17 cellular contexts compared by ENCODE assay signal in genomic region chr3:186886202-186886820, GRCh38. TPM values are rescaled to one million over a fixed set of nuclear protein-coding genes. Genes with fewer than 3 reads are reported as not detected.
"Had no signal": no experiment of that assay in that cellular context is flagged by ENCODE, and none has a peak within 500 bp of the region (broad histone marks: within the 10 kb centered on the region; RNA-seq: fewer than 3 reads in every experiment).

No MANE protein-coding gene starts in this region.

- H3K27me3 Mint-ChIP-seq: activated T-cell treated with anti-CD3 and anti-CD28 coated beads, Interleukin-2, amount 50 U/mL, for 24 hours had no signal

- H3K9me3 Mint-ChIP-seq: activated naive CD8-positive, alpha-beta T cell treated with anti-CD3 and anti-CD28 coated beads, Interleukin-2, amount 10 ng/mL, durations not matched to agents 7 days and 5 days had no signal

- H3K9me3 ChIP-seq: esophagus muscularis mucosa, heart left ventricle, thyroid gland, vagina had no signal

- H2AFZ ChIP-seq: parathyroid adenoma had no signal

- H3K4me3 ChIP-seq: dorsolateral prefrontal cortex, esophagus muscularis mucosa, heart left ventricle, skin epidermis, thyroid gland, vagina had no signal

- H3K4me1 ChIP-seq: esophagus muscularis mucosa, thyroid gland, vagina had no signal

- DNase-seq: activated naive CD8-positive, alpha-beta T cell treated with anti-CD3 and anti-CD28 coated beads, Interleukin-2, amount 10 ng/mL, durations not matched to agents 7 days and 5 days; activated T-cell treated with anti-CD3 and anti-CD28 coated beads, Interleukin-2, amount 50 U/mL, for 24 hours; aorta; dorsolateral prefrontal cortex; heart left ventricle; left ventricle myocardium superior; mesenchymal stem cell; T-helper 1 cell; thyroid gland had no signal

- ATAC-seq: heart left ventricle, left ventricle myocardium superior had no signal

- H3K36me3 ChIP-seq: esophagus muscularis mucosa, heart left ventricle, thyroid gland, vagina had no signal

- H3K27me3 ChIP-seq: esophagus muscularis mucosa, heart left ventricle, thyroid gland, vagina had no signal

- H3K27ac ChIP-seq: dorsolateral prefrontal cortex, esophagus muscularis mucosa, heart left ventricle, parathyroid adenoma, skin epidermis, thyroid gland, vagina, VCaP had no signal

- H3K27ac Mint-ChIP-seq: activated naive CD8-positive, alpha-beta T cell treated with anti-CD3 and anti-CD28 coated beads, Interleukin-2, amount 10 ng/mL, durations not matched to agents 7 days and 5 days had no signal

- H3K36me3 Mint-ChIP-seq: activated naive CD8-positive, alpha-beta T cell treated with anti-CD3 and anti-CD28 coated beads, Interleukin-2, amount 10 ng/mL, durations not matched to agents 7 days and 5 days had no signal

- H3K4me3 Mint-ChIP-seq: activated naive CD8-positive, alpha-beta T cell treated with anti-CD3 and anti-CD28 coated beads, Interleukin-2, amount 10 ng/mL, durations not matched to agents 7 days and 5 days; activated T-cell treated with anti-CD3 and anti-CD28 coated beads, Interleukin-2, amount 50 U/mL, for 24 hours had no signal

- H3K79me2 ChIP-seq: parathyroid adenoma had no signal

RNA-seq across cellular contexts. Expression of gene ADIPOQ, which starts 43.8 kb away (rescaled TPM):
- total RNA-seq: activated naive CD8-positive, alpha-beta T cell treated with anti-CD3 and anti-CD28 coated beads, Interleukin-2, amount 10 ng/mL, durations not matched to agents 7 days and 5 days; bronchial epithelial cell; fibroblast of villous mesenchyme; kidney epithelial cell had no signal
